ENCODE assay signal across 8 cellular contexts in genomic region chr19:18112989-18113478, GRCh38. TPM values are rescaled to one million over a fixed set of nuclear protein-coding genes. Genes with fewer than 3 reads are reported as not detected.
DNase-seq lines count a peak whose midpoint lies in the region; ATAC-seq, FAIRE-seq and TF ChIP-seq lines count a peak whose summit lies in the region.

No MANE protein-coding gene starts in this region.

- H3K4me1 ChIP-seq in kidney (ENCODE audit: control insufficient read depth in 1 of 2, insufficient read depth in 1 of 2, low read depth in 1 of 2, low read length in 2 of 2) = peaks cover 20 to 28% of the 10 kb centered on the region in 2 donors

- H3K9me3 ChIP-seq in kidney (ENCODE audit: control insufficient read depth in 1 of 2, low read length in 2 of 2) = no peaks in the 10 kb centered on the region

- H3K4me3 ChIP-seq in bronchial epithelial cell (ENCODE audit: low read depth, low read length) = no peak overlapping the region
- H3K4me3 ChIP-seq in kidney (ENCODE audit: low read length in 2 of 2) = no peak overlapping the region

- H3K36me3 ChIP-seq in bronchial epithelial cell (ENCODE audit: control insufficient read depth, insufficient read depth, low read length) = peaks cover 3% of the 10 kb centered on the region
- H3K36me3 ChIP-seq in kidney (ENCODE audit: control insufficient read depth in 1 of 2, insufficient read depth in 2 of 2, low read length in 2 of 2) = peaks cover 3 to 11% of the 10 kb centered on the region in 2 donors

- no peaks in the 10 kb centered on the region for H3K27me3 ChIP-seq in bronchial epithelial cell (ENCODE audit: control insufficient read depth, insufficient read depth, low read length)

- peak; percentile 40 for FAIRE-seq in bronchial epithelial cell (lab: Jason Lieb, UNC)
- no peak for FAIRE-seq in kidney (lab: Jason Lieb, UNC)

- intact Hi-C loops in kidney (cut with DNase I) = no loop called here

- DNase-seq in ACHN (peak; percentile 76), GM19240 (ENCODE audit: insufficient read length, low spot score) (peak; percentile 74), NCI-H2227 (lab: John Stamatoyannopoulos, UW; ENCODE audit: unreplicated experiment) (peak; percentile 78), bronchial epithelial cell (ENCODE audit: low read depth) (peak; percentile 60), kidney (peak; percentile 93)
- DNase-seq in activated CD4-positive, CD25-positive, alpha-beta regulatory T cell treated with anti-CD3 and anti-CD28 coated beads, Interleukin-2, amount 50 U/mL, for 16 hours (ENCODE audit: low read depth, low spot score) = peak; percentile 64
- peak; percentile 87 to 89 for DNase-seq in stimulated activated CD4-positive, alpha-beta T cell treated with anti-CD3 and anti-CD28 coated beads, Interleukin-2, amount 100 ng/mL, for 24 hours

- no peak overlapping the region for H3K9ac ChIP-seq in kidney (ENCODE audit: low read length in 2 of 2)

- in situ Hi-C loops in ACHN (cut with HindIII; ENCODE audit: low pct_ligation_motif_present, low pct_unique_long_range_greater_than_20kb, low sequenced_read_pairs) = no loop called here

- peak; percentile 95 for TF ChIP-seq CTCF in bronchial epithelial cell (IDR thresholded peaks at IDR 0.05; ENCODE audit: insufficient read depth, low read length, severe bottlenecking)
- TF ChIP-seq CTCF in kidney (IDR thresholded peaks at IDR 0.05; ENCODE audit: borderline replicate concordance, extremely low read depth, insufficient read depth) = peak; percentile 88

- no peak overlapping the region for H3K27ac ChIP-seq in kidney (ENCODE audit: low read depth in 2 of 2, low read length in 2 of 2)

- ATAC-seq in HG02623 (IDR thresholded peaks at IDR 0.05; ENCODE audit: unreplicated experiment) = no peak

RNA-seq across cellular contexts. Expression of gene MAST3, which starts 15.5 kb away (rescaled TPM):
- total RNA-seq in bronchial epithelial cell = 0.79 and 2.2 TPM in 2 replicates
- 16.0 TPM for total RNA-seq in kidney
- 5.6 TPM for polyA plus RNA-seq in kidney (ENCODE audit: insufficient read depth, low read depth, low replicate concordance)

RNA-seq across cellular contexts. Expression of gene IL12RB1, which starts 26.3 kb away (rescaled TPM):
- total RNA-seq in bronchial epithelial cell (under 0.01 TPM in 1 of 2 replicates, not detected in the other), kidney (3.2 TPM)
- 0.45 TPM for polyA plus RNA-seq in kidney (ENCODE audit: insufficient read depth, low read depth, low replicate concordance)

RNA-seq across cellular contexts. Expression of gene PIK3R2, which starts 39.9 kb away (rescaled TPM):
- total RNA-seq in bronchial epithelial cell (2.6 and 4.0 TPM in 2 replicates), kidney (29.6 TPM)
- 10.1 TPM for polyA plus RNA-seq in kidney (ENCODE audit: insufficient read depth, low read depth, low replicate concordance)
